ENCODE assay signal across 1 cellular context in the genomic region with DNA sequence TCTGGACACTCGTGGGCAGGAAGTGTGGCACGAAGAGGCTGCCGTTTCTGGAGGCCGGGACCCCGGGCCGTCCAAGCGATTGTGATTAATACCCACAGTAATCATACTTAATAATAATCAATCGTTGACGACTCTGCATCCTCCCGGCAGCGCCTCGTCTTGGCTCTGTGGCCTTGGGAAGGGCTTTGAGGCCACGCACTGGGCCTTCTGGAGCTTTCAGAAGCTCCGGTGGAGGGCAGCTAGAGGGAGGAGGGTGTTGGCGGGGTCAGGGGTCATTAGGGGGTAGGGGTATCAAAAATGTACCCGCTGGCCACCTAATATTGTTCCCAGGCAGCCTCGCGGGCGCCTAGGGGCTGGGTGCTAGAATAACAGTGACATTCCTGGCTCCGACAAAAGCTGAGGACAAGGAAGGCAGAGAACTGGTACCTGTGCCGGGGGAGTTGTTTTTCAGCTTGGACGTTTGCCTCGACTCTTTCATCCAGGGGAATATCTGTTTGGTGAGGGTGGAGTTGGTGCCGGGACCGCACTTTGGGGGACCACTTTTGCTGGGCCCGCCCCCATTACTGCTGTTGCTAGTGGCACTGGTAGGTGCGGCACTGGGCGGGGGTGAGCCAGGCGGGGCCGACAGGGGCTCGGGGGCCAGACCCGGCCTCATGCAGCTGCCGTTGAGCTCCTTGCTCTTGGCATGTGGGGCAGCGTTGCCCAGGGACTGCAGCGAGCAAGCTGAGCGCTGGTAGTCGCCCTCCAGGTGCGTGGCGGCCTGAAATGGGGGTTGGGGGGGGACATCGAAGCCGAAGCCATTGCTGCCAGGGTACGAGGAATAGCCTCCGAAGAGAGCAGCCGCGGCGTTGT.
TF ChIP-seq lines count a peak whose summit lies in the region.

No MANE protein-coding gene starts in this region.

TF ChIP-seq in K562, 482 proteins besides CTCF, POLR2A, EP300 and RAD21:
- TF ChIP-seq POLR2G (IDR thresholded peaks at IDR 0.05; ENCODE audit: low read depth, low read length) (peak; percentile 57), RBFOX2 (IDR thresholded peaks at IDR 0.05; ENCODE audit: low read depth, low read length) (peak; percentile 50), XRCC5 (IDR thresholded peaks at IDR 0.05; ENCODE audit: low read depth, low read length) (no peak), ZNF232 (CRISPR knock-in tag; IDR thresholded peaks at IDR 0.05) (no peak), RBM22 (IDR thresholded peaks at IDR 0.05; ENCODE audit: low read depth, low read length, poor library complexity, severe bottlenecking) (peak; percentile 27), ZNF263 (CRISPR knock-in tag; IDR thresholded peaks at IDR 0.05; ENCODE audit: borderline replicate concordance) (no peak), IFI16 (CRISPR knock-in tag; IDR thresholded peaks at IDR 0.05) (no peak), PHTF2 (CRISPR knock-in tag; IDR thresholded peaks at IDR 0.05) (no peak), NR2C1 (IDR thresholded peaks at IDR 0.05) (0 out of 2 replicates have a peak, but pooled peaks have one; percentile 36), NR2C1 (tag; IDR thresholded peaks at IDR 0.05) (no peak), EZH2 (IDR thresholded peaks at IDR 0.05; ENCODE audit: borderline replicate concordance, low read depth, low read length) (no peak)
- TF ChIP-seq, protein P1, sequence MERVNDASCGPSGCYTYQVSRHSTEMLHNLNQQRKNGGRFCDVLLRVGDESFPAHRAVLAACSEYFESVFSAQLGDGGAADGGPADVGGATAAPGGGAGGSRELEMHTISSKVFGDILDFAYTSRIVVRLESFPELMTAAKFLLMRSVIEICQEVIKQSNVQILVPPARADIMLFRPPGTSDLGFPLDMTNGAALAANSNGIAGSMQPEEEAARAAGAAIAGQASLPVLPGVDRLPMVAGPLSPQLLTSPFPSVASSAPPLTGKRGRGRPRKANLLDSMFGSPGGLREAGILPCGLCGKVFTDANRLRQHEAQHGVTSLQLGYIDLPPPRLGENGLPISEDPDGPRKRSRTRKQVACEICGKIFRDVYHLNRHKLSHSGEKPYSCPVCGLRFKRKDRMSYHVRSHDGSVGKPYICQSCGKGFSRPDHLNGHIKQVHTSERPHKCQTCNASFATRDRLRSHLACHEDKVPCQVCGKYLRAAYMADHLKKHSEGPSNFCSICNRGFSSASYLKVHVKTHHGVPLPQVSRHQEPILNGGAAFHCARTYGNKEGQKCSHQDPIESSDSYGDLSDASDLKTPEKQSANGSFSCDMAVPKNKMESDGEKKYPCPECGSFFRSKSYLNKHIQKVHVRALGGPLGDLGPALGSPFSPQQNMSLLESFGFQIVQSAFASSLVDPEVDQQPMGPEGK (CRISPR knock-in tag; IDR thresholded peaks at IDR 0.05; ENCODE audit: borderline replicate concordance), result no peak
- TF ChIP-seq, protein P2, sequence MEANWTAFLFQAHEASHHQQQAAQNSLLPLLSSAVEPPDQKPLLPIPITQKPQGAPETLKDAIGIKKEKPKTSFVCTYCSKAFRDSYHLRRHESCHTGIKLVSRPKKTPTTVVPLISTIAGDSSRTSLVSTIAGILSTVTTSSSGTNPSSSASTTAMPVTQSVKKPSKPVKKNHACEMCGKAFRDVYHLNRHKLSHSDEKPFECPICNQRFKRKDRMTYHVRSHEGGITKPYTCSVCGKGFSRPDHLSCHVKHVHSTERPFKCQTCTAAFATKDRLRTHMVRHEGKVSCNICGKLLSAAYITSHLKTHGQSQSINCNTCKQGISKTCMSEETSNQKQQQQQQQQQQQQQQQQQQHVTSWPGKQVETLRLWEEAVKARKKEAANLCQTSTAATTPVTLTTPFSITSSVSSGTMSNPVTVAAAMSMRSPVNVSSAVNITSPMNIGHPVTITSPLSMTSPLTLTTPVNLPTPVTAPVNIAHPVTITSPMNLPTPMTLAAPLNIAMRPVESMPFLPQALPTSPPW (CRISPR knock-in tag; IDR thresholded peaks at IDR 0.05), result 0 out of 2 replicates have a peak, but pooled peaks have one; percentile 3
- TF ChIP-seq, protein P3, sequence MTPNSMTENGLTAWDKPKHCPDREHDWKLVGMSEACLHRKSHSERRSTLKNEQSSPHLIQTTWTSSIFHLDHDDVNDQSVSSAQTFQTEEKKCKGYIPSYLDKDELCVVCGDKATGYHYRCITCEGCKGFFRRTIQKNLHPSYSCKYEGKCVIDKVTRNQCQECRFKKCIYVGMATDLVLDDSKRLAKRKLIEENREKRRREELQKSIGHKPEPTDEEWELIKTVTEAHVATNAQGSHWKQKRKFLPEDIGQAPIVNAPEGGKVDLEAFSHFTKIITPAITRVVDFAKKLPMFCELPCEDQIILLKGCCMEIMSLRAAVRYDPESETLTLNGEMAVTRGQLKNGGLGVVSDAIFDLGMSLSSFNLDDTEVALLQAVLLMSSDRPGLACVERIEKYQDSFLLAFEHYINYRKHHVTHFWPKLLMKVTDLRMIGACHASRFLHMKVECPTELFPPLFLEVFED (CRISPR knock-in tag; conservative IDR thresholded peaks at IDR 0.05), result no peak
- TF ChIP-seq, protein P4, sequence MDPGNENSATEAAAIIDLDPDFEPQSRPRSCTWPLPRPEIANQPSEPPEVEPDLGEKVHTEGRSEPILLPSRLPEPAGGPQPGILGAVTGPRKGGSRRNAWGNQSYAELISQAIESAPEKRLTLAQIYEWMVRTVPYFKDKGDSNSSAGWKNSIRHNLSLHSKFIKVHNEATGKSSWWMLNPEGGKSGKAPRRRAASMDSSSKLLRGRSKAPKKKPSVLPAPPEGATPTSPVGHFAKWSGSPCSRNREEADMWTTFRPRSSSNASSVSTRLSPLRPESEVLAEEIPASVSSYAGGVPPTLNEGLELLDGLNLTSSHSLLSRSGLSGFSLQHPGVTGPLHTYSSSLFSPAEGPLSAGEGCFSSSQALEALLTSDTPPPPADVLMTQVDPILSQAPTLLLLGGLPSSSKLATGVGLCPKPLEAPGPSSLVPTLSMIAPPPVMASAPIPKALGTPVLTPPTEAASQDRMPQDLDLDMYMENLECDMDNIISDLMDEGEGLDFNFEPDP (CRISPR knock-in tag; IDR thresholded peaks at IDR 0.05), result no peak
- TF ChIP-seq, protein P5, sequence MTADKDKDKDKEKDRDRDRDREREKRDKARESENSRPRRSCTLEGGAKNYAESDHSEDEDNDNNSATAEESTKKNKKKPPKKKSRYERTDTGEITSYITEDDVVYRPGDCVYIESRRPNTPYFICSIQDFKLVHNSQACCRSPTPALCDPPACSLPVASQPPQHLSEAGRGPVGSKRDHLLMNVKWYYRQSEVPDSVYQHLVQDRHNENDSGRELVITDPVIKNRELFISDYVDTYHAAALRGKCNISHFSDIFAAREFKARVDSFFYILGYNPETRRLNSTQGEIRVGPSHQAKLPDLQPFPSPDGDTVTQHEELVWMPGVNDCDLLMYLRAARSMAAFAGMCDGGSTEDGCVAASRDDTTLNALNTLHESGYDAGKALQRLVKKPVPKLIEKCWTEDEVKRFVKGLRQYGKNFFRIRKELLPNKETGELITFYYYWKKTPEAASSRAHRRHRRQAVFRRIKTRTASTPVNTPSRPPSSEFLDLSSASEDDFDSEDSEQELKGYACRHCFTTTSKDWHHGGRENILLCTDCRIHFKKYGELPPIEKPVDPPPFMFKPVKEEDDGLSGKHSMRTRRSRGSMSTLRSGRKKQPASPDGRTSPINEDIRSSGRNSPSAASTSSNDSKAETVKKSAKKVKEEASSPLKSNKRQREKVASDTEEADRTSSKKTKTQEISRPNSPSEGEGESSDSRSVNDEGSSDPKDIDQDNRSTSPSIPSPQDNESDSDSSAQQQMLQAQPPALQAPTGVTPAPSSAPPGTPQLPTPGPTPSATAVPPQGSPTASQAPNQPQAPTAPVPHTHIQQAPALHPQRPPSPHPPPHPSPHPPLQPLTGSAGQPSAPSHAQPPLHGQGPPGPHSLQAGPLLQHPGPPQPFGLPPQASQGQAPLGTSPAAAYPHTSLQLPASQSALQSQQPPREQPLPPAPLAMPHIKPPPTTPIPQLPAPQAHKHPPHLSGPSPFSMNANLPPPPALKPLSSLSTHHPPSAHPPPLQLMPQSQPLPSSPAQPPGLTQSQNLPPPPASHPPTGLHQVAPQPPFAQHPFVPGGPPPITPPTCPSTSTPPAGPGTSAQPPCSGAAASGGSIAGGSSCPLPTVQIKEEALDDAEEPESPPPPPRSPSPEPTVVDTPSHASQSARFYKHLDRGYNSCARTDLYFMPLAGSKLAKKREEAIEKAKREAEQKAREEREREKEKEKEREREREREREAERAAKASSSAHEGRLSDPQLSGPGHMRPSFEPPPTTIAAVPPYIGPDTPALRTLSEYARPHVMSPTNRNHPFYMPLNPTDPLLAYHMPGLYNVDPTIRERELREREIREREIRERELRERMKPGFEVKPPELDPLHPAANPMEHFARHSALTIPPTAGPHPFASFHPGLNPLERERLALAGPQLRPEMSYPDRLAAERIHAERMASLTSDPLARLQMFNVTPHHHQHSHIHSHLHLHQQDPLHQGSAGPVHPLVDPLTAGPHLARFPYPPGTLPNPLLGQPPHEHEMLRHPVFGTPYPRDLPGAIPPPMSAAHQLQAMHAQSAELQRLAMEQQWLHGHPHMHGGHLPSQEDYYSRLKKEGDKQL (CRISPR knock-in tag; IDR thresholded peaks at IDR 0.05; ENCODE audit: borderline replicate concordance), result no peak
